Comparison of ENCODE assay signal across 8 cellular contexts in genomic region chr2:32357545-32358482, GRCh38. TPM values are rescaled to one million over a fixed set of nuclear protein-coding genes. Genes with fewer than 3 reads are reported as not detected.
A peak's percentile ranks its signal among the peaks of the same experiment; 100 is the strongest.
DNase-seq lines count a peak whose midpoint lies in the region; ATAC-seq and TF ChIP-seq lines count a peak whose summit lies in the region.

No MANE protein-coding gene starts in this region.

- no peak for TF ChIP-seq RAD21 in IMR-90 (IDR thresholded peaks at IDR 0.05; ENCODE audit: low read length)

- peak overlapping the region; percentile 93 for H3K27ac ChIP-seq in CD8-positive, alpha-beta memory T cell (ENCODE audit: low read depth, low read length)
- H3K27ac ChIP-seq in IMR-90 (ENCODE audit: insufficient read depth, low read length): peak overlapping the region; percentile 99
- H3K27ac ChIP-seq in epithelial cell of prostate: peak overlapping the region; percentile 91
- peak overlapping the region; percentile 89 for H3K27ac ChIP-seq in muscle layer of colon (ENCODE audit: low read depth, low read length)

- H2AK5ac ChIP-seq in IMR-90 (ENCODE audit: low read depth, low read length): peak overlapping the region; percentile 90

- H3K36me3 Mint-ChIP-seq in CD8-positive, alpha-beta memory T cell: peaks cover 0 to 27% (median 4%) of the 10 kb centered on the region in 3 donors
- H3K36me3 Mint-ChIP-seq in activated CD4-positive, alpha-beta memory T cell treated with anti-CD3 and anti-CD28 coated beads for 36 hours: peaks cover 19% of the 10 kb centered on the region

- H3K27ac Mint-ChIP-seq in CD8-positive, alpha-beta memory T cell: peak overlapping the region; percentile 81 to 97 (median 95)
- peak overlapping the region; percentile 92 for H3K27ac Mint-ChIP-seq in activated CD4-positive, alpha-beta memory T cell treated with anti-CD3 and anti-CD28 coated beads for 36 hours

- peak overlapping the region; percentile 94 for H3K14ac ChIP-seq in IMR-90 (replicated peaks; ENCODE audit: low read depth, low read length)

- peak overlapping the region; percentile 99 for H2AK9ac ChIP-seq in IMR-90 (replicated peaks; ENCODE audit: low read depth, low read length, poor library complexity)

- H4K91ac ChIP-seq in IMR-90 (ENCODE audit: insufficient read depth, low read depth, low read length): peak overlapping the region; percentile 87

- H3K27me3 Mint-ChIP-seq in CD8-positive, alpha-beta memory T cell: no peaks in the 10 kb centered on the region
- H3K27me3 Mint-ChIP-seq in activated CD4-positive, alpha-beta memory T cell treated with anti-CD3 and anti-CD28 coated beads for 36 hours: no peaks in the 10 kb centered on the region

- peak overlapping the region; percentile 86; a peak in 3 of 4 replicates for H4K8ac ChIP-seq in IMR-90 (ENCODE audit: low read depth in 2 of 2, low read length in 2 of 2)

- H3K4me3 Mint-ChIP-seq in CD8-positive, alpha-beta memory T cell: peak overlapping the region; percentile 83 to 98 (median 90)
- H3K4me3 Mint-ChIP-seq in activated CD4-positive, alpha-beta memory T cell treated with anti-CD3 and anti-CD28 coated beads for 36 hours: peak overlapping the region; percentile 84

- dilution Hi-C loops in IMR-90 (cut with HindIII; ENCODE audit: low sequenced_read_pairs, unreplicated experiment): no loop called here

- DNase-seq in CD8-positive, alpha-beta memory T cell: peak in 3 of 5 donors; percentile 17 to 59 (median 17)
- DNase-seq in IMR-90 (peak; percentile 31), epithelial cell of prostate (ENCODE audit: low read depth, low spot score) (no peak)
- DNase-seq in activated CD4-positive, alpha-beta memory T cell treated with anti-CD3 and anti-CD28 coated beads for 36 hours: peak; percentile 59
- DNase-seq in stimulated activated naive CD4-positive, alpha-beta T cell treated with Interleukin-2 at 50 U/mL for 16 hours (lab: John Stamatoyannopoulos, UW): peak; percentile 28

- H2BK15ac ChIP-seq in IMR-90 (ENCODE audit: low read depth, low read length): peak overlapping the region; percentile 37; the same call in 1 of the 3 replicates

- no TSS peak for BruUV-seq in IMR-90 (replicated peaks; lab: Mats Ljungman, UMichigan)

- peaks cover 53% of the 10 kb centered on the region for H4K20me1 ChIP-seq in IMR-90 (ENCODE audit: insufficient read depth, low read length)

- peaks cover 0 to 27% of the 10 kb centered on the region in 2 experiments; a peak in 2 of 4 replicates for H3K79me1 ChIP-seq in IMR-90 (ENCODE audit: low read depth in 1 of 2, low read length in 2 of 2)

- H3K9me3 ChIP-seq in CD8-positive, alpha-beta memory T cell (ENCODE audit: low read length): no peaks in the 10 kb centered on the region
- H3K9me3 ChIP-seq in IMR-90 (ENCODE audit: control insufficient read depth, insufficient read depth, low read length) (no peaks in the 10 kb centered on the region), muscle layer of colon (ENCODE audit: low read length) (no peaks in the 10 kb centered on the region)

- peak overlapping the region; percentile 88 for H3K56ac ChIP-seq in IMR-90 (ENCODE audit: extremely low read depth, insufficient read depth, low read length)

- TF ChIP-seq CTCF in IMR-90 (conservative IDR thresholded peaks at IDR 0.05; ENCODE audit: low read depth, low read length): no peak

- peaks cover 36% of the 10 kb centered on the region for H3K4me1 ChIP-seq in CD8-positive, alpha-beta memory T cell (ENCODE audit: insufficient read depth, low read length)
- H3K4me1 ChIP-seq in IMR-90 (ENCODE audit: control insufficient read depth, insufficient read depth, low read length): peaks cover 1% of the 10 kb centered on the region; the same call in 1 of the 2 replicates
- H3K4me1 ChIP-seq in muscle layer of colon (ENCODE audit: insufficient read depth, low read length): peaks cover 26% of the 10 kb centered on the region

- H3K9ac ChIP-seq in IMR-90 (ENCODE audit: low read depth, low read length) (peak overlapping the region; percentile 97), muscle layer of colon (ENCODE audit: low read length) (peak overlapping the region; percentile 95)

- H2BK120ac ChIP-seq in IMR-90 (ENCODE audit: low read depth, low read length): peak overlapping the region; percentile 62

- H3K18ac ChIP-seq in IMR-90 (ENCODE audit: low read depth, low read length): peak overlapping the region; percentile 65

- H2BK5ac ChIP-seq in IMR-90 (ENCODE audit: low read depth, low read length, poor library complexity, severe bottlenecking): peak overlapping the region; percentile 91

- peak overlapping the region; percentile 89 for H3K4ac ChIP-seq in IMR-90 (ENCODE audit: low read depth, low read length)

- H3K23ac ChIP-seq in IMR-90 (ENCODE audit: low read depth, low read length): peak overlapping the region; percentile 96

- peak overlapping the region; percentile 89 for H2AFZ ChIP-seq in IMR-90 (replicated peaks; ENCODE audit: low read length, poor library complexity)

- 3% methylated on average over 23 of the region's 56 CpGs; no CpG with 5 or more reads in 1 of the 2 experiments for WGBS in IMR-90 (ENCODE audit: extremely low coverage in 2 of 2, insufficient read length in 1 of 2), 2 experiments

- CTCF ChIA-PET in CD8-positive, alpha-beta memory T cell (lab: Charles Lee): no interaction called here
- CTCF ChIA-PET in IMR-90 (lab: Yijun Ruan, JAX): no interaction called here
- CTCF ChIA-PET in activated CD4-positive, alpha-beta memory T cell treated with anti-CD3 and anti-CD28 coated beads for 36 hours (lab: Charles Lee): no interaction called here

- peak overlapping the region; percentile 80 for H3K4me2 ChIP-seq in IMR-90 (ENCODE audit: low read depth, low read length)

- H2BK20ac ChIP-seq in IMR-90 (ENCODE audit: low read depth, low read length): no peak overlapping the region

- peak overlapping the region; percentile 94 for H3K4me3 ChIP-seq in CD8-positive, alpha-beta memory T cell (ENCODE audit: low read length)
- H3K4me3 ChIP-seq in IMR-90 (ENCODE audit: insufficient read depth, low read depth, low read length): peak overlapping the region; percentile 97
- peak overlapping the region; percentile 87 to 95 for H3K4me3 ChIP-seq in muscle layer of colon (ENCODE audit: low read depth in 1 of 2, low read length in 2 of 2)

- in situ Hi-C loops in IMR-90 (cut with MboI; ENCODE audit: low sequenced_read_pairs): no loop called here

- H3K9me3 Mint-ChIP-seq in CD8-positive, alpha-beta memory T cell: no peaks in the 10 kb centered on the region
- H3K9me3 Mint-ChIP-seq in activated CD4-positive, alpha-beta memory T cell treated with anti-CD3 and anti-CD28 coated beads for 36 hours: no peaks in the 10 kb centered on the region

- TF ChIP-seq POLR2A in IMR-90 (IDR thresholded peaks at IDR 0.05; ENCODE audit: low read depth, low read length): no peak

- peak overlapping the region; percentile 85 for H4K5ac ChIP-seq in IMR-90 (ENCODE audit: low read depth, low read length)

- peaks cover 7% of the 10 kb centered on the region; the same call in 1 of the 2 replicates for H3K9me1 ChIP-seq in IMR-90 (ENCODE audit: insufficient read depth, low read length)

- intact Hi-C loops in IMR-90 (cut with micrococcal nuclease): no loop called here
- intact Hi-C loops in activated CD4-positive, alpha-beta memory T cell treated with anti-CD3 and anti-CD28 coated beads for 36 hours (cut with micrococcal nuclease): loop anchor here (1.0 to 10.0 kb wide), 6 partner anchors 81 to 964 kb away; partner anchors contain the start of genes DPY30, SLC30A6, SPAST and YIPF4

- H3K27me3 ChIP-seq in CD8-positive, alpha-beta memory T cell (ENCODE audit: insufficient read depth, low read length, poor library complexity, severe bottlenecking): no peaks in the 10 kb centered on the region
- no peaks in the 10 kb centered on the region for H3K27me3 ChIP-seq in IMR-90 (ENCODE audit: control insufficient read depth, insufficient read depth, low read length)
- no peaks in the 10 kb centered on the region for H3K27me3 ChIP-seq in muscle layer of colon (ENCODE audit: control insufficient read depth in 1 of 2, insufficient read depth in 2 of 2, low read length in 2 of 2)

- H3K4me1 Mint-ChIP-seq in CD8-positive, alpha-beta memory T cell: peaks cover 45 to 50% (median 50%) of the 10 kb centered on the region in 3 donors
- peaks cover 42% of the 10 kb centered on the region for H3K4me1 Mint-ChIP-seq in activated CD4-positive, alpha-beta memory T cell treated with anti-CD3 and anti-CD28 coated beads for 36 hours (ENCODE audit: low read depth)

- ATAC-seq in GM21367 (IDR thresholded peaks at IDR 0.05; ENCODE audit: unreplicated experiment): peak; percentile 3
- peak; percentile 5 for ATAC-seq in IMR-90 (ENCODE audit: low read depth)
- ATAC-seq in HG03565 (IDR thresholded peaks at IDR 0.05; ENCODE audit: unreplicated experiment): no peak

- POLR2A ChIA-PET in CD8-positive, alpha-beta memory T cell (lab: Charles Lee): no interaction called here
- POLR2A ChIA-PET in IMR-90 (lab: Charles Lee; ENCODE audit: unreplicated experiment): interaction anchor here (0.5 kb wide), 1 partner anchor 55 kb away, joined by 5 read pairs; no protein-coding TSS in a partner anchor
- POLR2A ChIA-PET in activated CD4-positive, alpha-beta memory T cell treated with anti-CD3 and anti-CD28 coated beads for 36 hours (lab: Charles Lee): interaction anchor here (0.6 to 2.3 kb wide), 2 partner anchors 11 to 192 kb away, joined by 3 to 7 read pairs; partner anchors contain the start of gene SLC30A6

- H3K36me3 ChIP-seq in CD8-positive, alpha-beta memory T cell (ENCODE audit: insufficient read depth, low read length): no peaks in the 10 kb centered on the region
- H3K36me3 ChIP-seq in IMR-90 (ENCODE audit: control insufficient read depth, insufficient read depth, low read length) (peaks cover 2% of the 10 kb centered on the region; the same call in 1 of the 2 replicates), muscle layer of colon (ENCODE audit: insufficient read depth, low read length) (no peaks in the 10 kb centered on the region)

TF ChIP-seq in IMR-90, 13 proteins besides CTCF, POLR2A, EP300 and RAD21 (continues in another document):
- TF ChIP-seq CEBPB (IDR thresholded peaks at IDR 0.05; ENCODE audit: low read depth, low read length) (no peak), FOS (IDR thresholded peaks at IDR 0.05; ENCODE audit: low read depth, low read length) (no peak), SMC3 (IDR thresholded peaks at IDR 0.05; ENCODE audit: low read depth, low read length) (no peak), NFE2L2 (IDR thresholded peaks at IDR 0.05; ENCODE audit: low read depth, low read length) (no peak), CHD1 (IDR thresholded peaks at IDR 0.05; ENCODE audit: low read depth, low read length) (no peak; the same call in 1 of the 2 replicates)

RNA-seq across cellular contexts. Expression of gene BIRC6, which starts 1.0 kb away (rescaled TPM):
- total RNA-seq in CD8-positive, alpha-beta memory T cell: 10 to 100 TPM; 71.8 to 72.5 TPM
- polyA plus RNA-seq in CD8-positive, alpha-beta memory T cell: 32.4 TPM
- total RNA-seq in IMR-90 (2012; rRNA removed): 251 and 316 TPM in 2 replicates
- polyA plus RNA-seq in IMR-90 (2012; rRNA removed): 21.1 and 26.5 TPM in 2 replicates
- 7.3 and 9.8 TPM in 2 replicates for polyA plus RNA-seq in IMR-90 (2012; cell fraction: cytosol; rRNA removed)
- polyA plus RNA-seq in IMR-90 (2012; cell fraction: nucleus; rRNA removed; ENCODE audit: low replicate concordance): 11.4 and 57.8 TPM in 2 replicates
- total RNA-seq in activated CD4-positive, alpha-beta memory T cell treated with anti-CD3 and anti-CD28 coated beads for 36 hours: 10 to 100 TPM; 58.2 to 62.4 TPM
